Comparison of ENCODE assay signal across 8 cellular contexts in genomic region chr11:59756845-59757244, GRCh38. TPM values are rescaled to one million over a fixed set of nuclear protein-coding genes. Genes with fewer than 3 reads are reported as not detected.
A peak's percentile ranks its signal among the peaks of the same experiment; 100 is the strongest.
DNase-seq lines count a peak whose midpoint lies in the region; ATAC-seq and TF ChIP-seq lines count a peak whose summit lies in the region.

No MANE protein-coding gene starts in this region.

- H3K27me3 ChIP-seq in BE2C = peaks cover 16% of the 10 kb centered on the region

- H3K27me3 Mint-ChIP-seq in dendritic cell treated with granulocyte-macrophage colony-stimulating factor and Interleukin-4, amounts not matched to agents 40 ng/mL and 50 ng/mL, for 4 days = no peaks in the 10 kb centered on the region
- H3K27me3 Mint-ChIP-seq in natural killer cell (ENCODE audit: low read depth in 2 of 2) = no peaks in the 10 kb centered on the region

- intact Hi-C loops in dendritic cell treated with granulocyte-macrophage colony-stimulating factor and Interleukin-4, amounts not matched to agents 40 ng/mL and 50 ng/mL, for 4 days (cut with micrococcal nuclease) = no loop called here
- intact Hi-C loops in natural killer cell (cut with micrococcal nuclease) = no loop called here

- TF ChIP-seq CTCF in natural killer cell (IDR thresholded peaks at IDR 0.05) (no peak), BE2C (IDR thresholded peaks at IDR 0.05; ENCODE audit: low read depth, low read length) (no peak)

- H3K36me3 ChIP-seq in BE2C = no peaks in the 10 kb centered on the region

- no peaks in the 10 kb centered on the region for H3K9me3 Mint-ChIP-seq in dendritic cell treated with granulocyte-macrophage colony-stimulating factor and Interleukin-4, amounts not matched to agents 40 ng/mL and 50 ng/mL, for 4 days
- H3K9me3 Mint-ChIP-seq in natural killer cell = no peaks in the 10 kb centered on the region

- peak; percentile 36 for ATAC-seq in GM21717 (IDR thresholded peaks at IDR 0.05; ENCODE audit: unreplicated experiment)
- ATAC-seq in natural killer cell = no peak
- ATAC-seq in HG03039 (IDR thresholded peaks at IDR 0.05; ENCODE audit: unreplicated experiment) = no peak

- peak overlapping the region; percentile 86 for H3K4me3 Mint-ChIP-seq in dendritic cell treated with granulocyte-macrophage colony-stimulating factor and Interleukin-4, amounts not matched to agents 40 ng/mL and 50 ng/mL, for 4 days
- peak overlapping the region; percentile 25 for H3K4me3 Mint-ChIP-seq in natural killer cell

- DNase-seq in NCI-H510A treated with DMSO at 0.1 percent for 48 hours (lab: John Stamatoyannopoulos, UW) (peak; percentile 60), natural killer cell (no peak), BE2C (no peak)
- DNase-seq in stimulated activated CD4-positive, alpha-beta T cell treated with anti-CD3 and anti-CD28 coated beads, Interleukin-4, amount 100 ng/mL, for 24 hours = no peak
- no peak for DNase-seq in stimulated activated CD4-positive, alpha-beta T cell treated with anti-CD3 and anti-CD28 coated beads, Interleukin-1b, Interleukin-23, amount 100 ng/mL, for 48 hours

- peaks cover 63% of the 10 kb centered on the region for H3K36me3 Mint-ChIP-seq in dendritic cell treated with granulocyte-macrophage colony-stimulating factor and Interleukin-4, amounts not matched to agents 40 ng/mL and 50 ng/mL, for 4 days (ENCODE audit: low read depth)
- no peaks in the 10 kb centered on the region for H3K36me3 Mint-ChIP-seq in natural killer cell

- no peak overlapping the region for H3K4me3 ChIP-seq in BE2C (ENCODE audit: low read depth, low read length)

- peak overlapping the region; percentile 86 for H3K27ac Mint-ChIP-seq in dendritic cell treated with granulocyte-macrophage colony-stimulating factor and Interleukin-4, amounts not matched to agents 40 ng/mL and 50 ng/mL, for 4 days
- H3K27ac Mint-ChIP-seq in natural killer cell = peak overlapping the region; percentile 62 to 84

- H3K9me3 ChIP-seq in BE2C = no peaks in the 10 kb centered on the region

- H3K4me1 ChIP-seq in BE2C = no peaks in the 10 kb centered on the region

- peaks cover 73% of the 10 kb centered on the region for H3K4me1 Mint-ChIP-seq in dendritic cell treated with granulocyte-macrophage colony-stimulating factor and Interleukin-4, amounts not matched to agents 40 ng/mL and 50 ng/mL, for 4 days (ENCODE audit: low read depth)
- H3K4me1 Mint-ChIP-seq in natural killer cell = peaks cover 42 to 47% of the 10 kb centered on the region in 2 donors

RNA-seq across cellular contexts. Expression of gene STX3, which starts 1.7 kb away (rescaled TPM):
- 10 to 100 TPM in 2 of 3 donors, 1 to 10 TPM in 1; 6.8 to 19.1 (median 17.0) TPM for total RNA-seq in natural killer cell
- 7.8 TPM for polyA plus RNA-seq in BE2C (2012; ENCODE audit: insufficient read depth, insufficient read length, low read depth)

RNA-seq across cellular contexts. Expression of gene OR10V1, which starts 43.2 kb away (rescaled TPM):
- total RNA-seq in natural killer cell = not detected
- not detected for polyA plus RNA-seq in BE2C (2012; ENCODE audit: insufficient read depth, insufficient read length, low read depth)

RNA-seq across cellular contexts. Expression of gene MRPL16, which starts 53.7 kb away (rescaled TPM):
- total RNA-seq in natural killer cell = 10 to 100 TPM; 34.9 to 38.0 (median 37.5) TPM
- polyA plus RNA-seq in BE2C (2012; ENCODE audit: insufficient read depth, insufficient read length, low read depth) = 45.0 TPM
